Comparison of ENCODE assay signal across 8 cellular contexts in the genomic region with DNA sequence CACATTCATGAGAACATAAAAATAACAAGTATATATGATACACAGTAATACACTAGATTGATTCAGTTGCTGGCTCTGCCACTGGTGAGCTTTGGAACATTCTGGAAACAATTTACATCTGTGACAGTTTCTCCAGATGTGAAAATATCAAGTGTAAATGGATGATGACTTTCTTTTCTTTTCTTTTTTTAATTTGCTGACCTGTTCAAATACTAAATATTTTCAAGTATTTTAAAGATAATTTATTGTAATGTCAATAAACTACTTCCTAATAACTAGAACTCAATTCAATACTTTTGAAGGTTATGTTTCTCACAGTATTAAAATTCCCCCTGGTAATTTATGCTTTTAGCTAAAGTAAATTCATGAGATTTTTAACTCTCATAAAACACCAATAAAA.
"Had no signal": no experiment of that assay in that cellular context is flagged by ENCODE, and none has a peak within 500 bp of the region (broad histone marks: within the 10 kb centered on the region; RNA-seq: fewer than 3 reads in every experiment).

No MANE protein-coding gene starts in this region.

- H2AFZ ChIP-seq: GM23248 had no signal

- H3K4me3 ChIP-seq: GM23248, HAP-1 had no signal

- H3K9ac ChIP-seq: GM23248 had no signal

- H3K27ac ChIP-seq: GM23248, HL-60 had no signal

- DNase-seq: GM23248, GOT3, H7, HFFc6, KG1 had no signal

- H3K36me3 ChIP-seq: HAP-1 had no signal

- H3K9me3 ChIP-seq: HAP-1 had no signal

- ATAC-seq: HCT116 had no signal
